27 cellular contexts compared by ENCODE assay signal in genomic region chr11:6052374-6052773, GRCh38. TPM values are rescaled to one million over a fixed set of nuclear protein-coding genes. Genes with fewer than 3 reads are reported as not detected.
DNase-seq lines count a peak whose midpoint lies in the region; ATAC-seq and TF ChIP-seq lines count a peak whose summit lies in the region.
"Had no signal": no experiment of that assay in that cellular context is flagged by ENCODE, and none has a peak within 500 bp of the region (broad histone marks: within the 10 kb centered on the region; RNA-seq: fewer than 3 reads in every experiment).

No MANE protein-coding gene starts in this region.

- no peak overlapping the region for H3K4me2 ChIP-seq in mesendoderm (ENCODE audit: low read length)
- H3K4me2 ChIP-seq: BLaER1 had no signal

- H3K27ac ChIP-seq in mesendoderm (ENCODE audit: low read depth, low read length): no peak overlapping the region
- H3K27ac ChIP-seq: BLaER1 had no signal

- ATAC-seq in WTC11 (peak; percentile 56; the same call in 1 of the 2 replicates), HG03442 (IDR thresholded peaks at IDR 0.05; ENCODE audit: unreplicated experiment) (no peak), GM21526 (IDR thresholded peaks at IDR 0.05; ENCODE audit: low FRiP score, unreplicated experiment) (no peak)
- ATAC-seq: GM12878 had no signal

- H4K8ac ChIP-seq in mesendoderm (ENCODE audit: low read depth, low read length): no peak overlapping the region

- intact Hi-C loops in lower leg skin (cut with DNase I; ENCODE audit: low total_unique reads): no loop called here

- H3K4me3 ChIP-seq in mesendoderm (ENCODE audit: low read length): no peak overlapping the region
- H3K4me3 ChIP-seq in lower leg skin (ENCODE audit: low read depth, poor library complexity, severe bottlenecking): no peak overlapping the region
- H3K4me3 ChIP-seq: BLaER1, GM12878 had no signal

- no peak overlapping the region for H3K56ac ChIP-seq in mesendoderm (ENCODE audit: low read length)

- H3K23ac ChIP-seq in mesendoderm (ENCODE audit: low read length): no peak overlapping the region

- H3K4me1 Mint-ChIP-seq in WTC11: peaks cover 24% of the 10 kb centered on the region
- H3K4me1 Mint-ChIP-seq: CD4-positive, alpha-beta memory T cell; CD4-positive, CD25-positive, alpha-beta regulatory T cell; CD8-positive, alpha-beta memory T cell had no signal

- no peak overlapping the region for H2AK5ac ChIP-seq in mesendoderm (ENCODE audit: low read length)

- TF ChIP-seq POLR2A in lower leg skin (IDR thresholded peaks at IDR 0.05): no peak

- CTCF ChIA-PET in WTC11 (lab: Charles Lee): interaction anchor here (1.0 to 1.9 kb wide), 2 partner anchors 10 to 301 kb away, joined by 4 to 6 read pairs; no protein-coding TSS in a partner anchor

- H3K9me3 Mint-ChIP-seq in WTC11: peaks cover 7% of the 10 kb centered on the region
- H3K9me3 Mint-ChIP-seq: CD8-positive, alpha-beta memory T cell had no signal

- no peak overlapping the region for H3K4ac ChIP-seq in mesendoderm (ENCODE audit: low read depth, low read length)

- H3K27ac Mint-ChIP-seq in WTC11: no peak overlapping the region
- H3K27ac Mint-ChIP-seq: CD14-positive monocyte; CD4-positive, alpha-beta memory T cell; CD4-positive, CD25-positive, alpha-beta regulatory T cell; CD8-positive, alpha-beta memory T cell had no signal

- H3K36me3 ChIP-seq in mesendoderm (ENCODE audit: control insufficient read depth, insufficient read depth, low read length): no peaks in the 10 kb centered on the region
- H3K36me3 ChIP-seq: BE2C, BLaER1 had no signal

- H3K4me3 Mint-ChIP-seq in WTC11: no peak overlapping the region
- H3K4me3 Mint-ChIP-seq: CD4-positive, alpha-beta memory T cell; CD4-positive, CD25-positive, alpha-beta regulatory T cell; CD8-positive, alpha-beta memory T cell had no signal

- H3K79me2 ChIP-seq in mesendoderm (ENCODE audit: control insufficient read depth, insufficient read depth, low read length): no peaks in the 10 kb centered on the region

- no peaks in the 10 kb centered on the region for H3K79me1 ChIP-seq in mesendoderm (ENCODE audit: low read length)

- no peaks in the 10 kb centered on the region for H3K36me3 Mint-ChIP-seq in WTC11
- H3K36me3 Mint-ChIP-seq: CD4-positive, alpha-beta memory T cell; CD4-positive, CD25-positive, alpha-beta regulatory T cell; CD8-positive, alpha-beta memory T cell had no signal

- H3K4me1 ChIP-seq in mesendoderm (ENCODE audit: control insufficient read depth, low read depth, low read length): no peaks in the 10 kb centered on the region
- H3K4me1 ChIP-seq: BE2C had no signal

- H3K27me3 Mint-ChIP-seq in WTC11 (ENCODE audit: low read depth): no peaks in the 10 kb centered on the region; the same call in 1 of the 2 replicates

- POLR2A ChIA-PET in WTC11 (lab: Charles Lee): no interaction called here

- H2BK5ac ChIP-seq in mesendoderm (ENCODE audit: low read length): no peak overlapping the region

- TF ChIP-seq CTCF in WTC11 (IDR thresholded peaks at IDR 0.05) (no peak), lower leg skin (IDR thresholded peaks at IDR 0.05) (no peak)

- no peak overlapping the region for H3K9ac ChIP-seq in mesendoderm (ENCODE audit: low read length)
- H3K9ac ChIP-seq: BLaER1 had no signal

- DNase-seq in WTC11 (ENCODE audit: low spot score) (no peak), mesendoderm (peak; percentile 13), lower leg skin (ENCODE audit: low spot score in 2 of 2) (no peak)
- DNase-seq: 8988T; ACHN; BE2C; C1 segment of cervical spinal cord; CD4-positive, alpha-beta memory T cell; CD4-positive, CD25-positive, alpha-beta regulatory T cell; CD8-positive, alpha-beta memory T cell; COR-L47; DMS 273 treated with DMSO at 0.1 percent for 48 hours; DMS153; DMS53; DMS79; DND-41; EL; GDM1 had no signal

- H3K18ac ChIP-seq in mesendoderm (ENCODE audit: low read length): peak overlapping the region; percentile 45

- no peak overlapping the region for H4K5ac ChIP-seq in mesendoderm (ENCODE audit: low read length)

- H2BK120ac ChIP-seq in mesendoderm (ENCODE audit: low read depth, low read length): no peak overlapping the region

- H2BK15ac ChIP-seq in mesendoderm (replicated peaks; ENCODE audit: low read depth): no peak overlapping the region

- no CpG with 5 or more reads among the region's 3 CpGs for WGBS in mesendoderm (ENCODE audit: extremely low coverage, insufficient coverage, low lambda C conversion rate)
- 66 to 69% methylated on average over 3 of the region's 3 CpGs for WGBS in lower leg skin, 2 donors

- no peaks in the 10 kb centered on the region for H3K27me3 ChIP-seq in mesendoderm (ENCODE audit: insufficient read depth, low read length, poor library complexity)
- H3K27me3 ChIP-seq: BE2C, BLaER1 had no signal

TF ChIP-seq in WTC11, 78 proteins besides CTCF, POLR2A, EP300 and RAD21:
- TF ChIP-seq E2F5 (CRISPR knock-in tag; IDR thresholded peaks at IDR 0.05) (no peak), FOXJ3 (CRISPR knock-in tag; IDR thresholded peaks at IDR 0.05; ENCODE audit: borderline replicate concordance) (no peak), USF1 (CRISPR knock-in tag; IDR thresholded peaks at IDR 0.05) (no peak), NR1H2 (CRISPR knock-in tag; IDR thresholded peaks at IDR 0.05) (no peak), FOXP1 (CRISPR knock-in tag; IDR thresholded peaks at IDR 0.05; ENCODE audit: borderline replicate concordance) (no peak), IRF1 (CRISPR knock-in tag; IDR thresholded peaks at IDR 0.05) (no peak), GABPB1 (CRISPR knock-in tag; IDR thresholded peaks at IDR 0.05) (no peak), E2F1 (CRISPR knock-in tag; IDR thresholded peaks at IDR 0.05) (no peak), USF2 (CRISPR knock-in tag; IDR thresholded peaks at IDR 0.05) (no peak), ZNF425 (CRISPR knock-in tag; conservative IDR thresholded peaks at IDR 0.05) (no peak)

RNA-seq across cellular contexts. Expression of gene OR56A1, which starts 21.8 kb away (rescaled TPM):
- total RNA-seq in WTC11 (2021) (0.14 to 0.35 TPM (median 0.14 TPM) in 3 replicates), lower leg skin (under 1 TPM in 3 of 4 donors, not detected in 1; 0.10 to 0.19 (median 0.12) TPM)
- polyA plus RNA-seq in mesendoderm (2013, experiment 1 of 2): not detected
- not detected for polyA plus RNA-seq in mesendoderm (2013, experiment 2 of 2)
- total RNA-seq: CD4-positive, alpha-beta memory T cell; CD4-positive, CD25-positive, alpha-beta regulatory T cell; CD8-positive, alpha-beta memory T cell; G401; GM12878 had no signal
- polyA plus RNA-seq: AG04450; CD14-positive monocyte; CD4-positive, alpha-beta memory T cell; CD4-positive, CD25-positive, alpha-beta regulatory T cell; CD8-positive, alpha-beta memory T cell; GM12878 had no signal

RNA-seq across cellular contexts. Expression of gene OR56A4, which starts 45.6 kb away (rescaled TPM):
- total RNA-seq in WTC11 (2021): 0.20 to 0.46 TPM (median 0.25 TPM) in 3 replicates
- not detected for polyA plus RNA-seq in mesendoderm (2013, experiment 1 of 2)
- polyA plus RNA-seq in mesendoderm (2013, experiment 2 of 2): not detected
- under 1 TPM in 2 of 4 donors, not detected in 2; 0.08 to 0.11 TPM for total RNA-seq in lower leg skin
- total RNA-seq: A673; CD4-positive, alpha-beta memory T cell; CD4-positive, CD25-positive, alpha-beta regulatory T cell; CD8-positive, alpha-beta memory T cell; Daoy; G401; GM12878 had no signal
- polyA plus RNA-seq: AG04450; CD14-positive monocyte; CD4-positive, alpha-beta memory T cell; CD4-positive, CD25-positive, alpha-beta regulatory T cell; CD8-positive, alpha-beta memory T cell; GM12878 had no signal

RNA-seq across cellular contexts. Expression of gene OR56B4, which starts 55.1 kb away (rescaled TPM):
- total RNA-seq in WTC11 (2021): not detected in 3 replicates
- polyA plus RNA-seq in mesendoderm (2013, experiment 1 of 2): not detected
- polyA plus RNA-seq in mesendoderm (2013, experiment 2 of 2): not detected
- total RNA-seq in lower leg skin: not detected
- total RNA-seq: A673; CD4-positive, alpha-beta memory T cell; CD4-positive, CD25-positive, alpha-beta regulatory T cell; CD8-positive, alpha-beta memory T cell; Daoy; G401; GM12878 had no signal
- polyA plus RNA-seq: AG04450; CD14-positive monocyte; CD4-positive, alpha-beta memory T cell; CD8-positive, alpha-beta memory T cell; GM12878 had no signal
